Comparison of ENCODE assay signal across 1 cellular context in genomic region chr19:19959151-19959799, GRCh38.
TF ChIP-seq lines count a peak whose summit lies in the region.

No MANE protein-coding gene starts in this region.

TF ChIP-seq in GM12878, 131 proteins besides CTCF, POLR2A, EP300 and RAD21:
- peak; percentile 28; the same call in 1 of the 2 replicates for TF ChIP-seq SMC3 (IDR thresholded peaks at IDR 0.05; ENCODE audit: borderline replicate concordance, low read length)
